7 cellular contexts compared by ENCODE assay signal in the genomic region with DNA sequence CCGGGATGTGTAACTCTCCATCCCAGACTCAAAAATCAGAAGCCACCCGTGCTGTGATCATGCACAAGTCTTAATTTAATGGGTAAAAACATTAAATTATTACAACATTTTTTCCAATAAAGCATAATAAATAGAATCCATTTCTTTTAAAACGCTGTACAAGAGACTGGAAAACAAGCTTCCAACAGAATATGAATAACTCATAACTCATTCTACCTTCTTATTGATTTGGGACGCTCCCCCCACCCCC. TPM values are rescaled to one million over a fixed set of nuclear protein-coding genes. Genes with fewer than 3 reads are reported as not detected.
DNase-seq lines count a peak whose midpoint lies in the region; ATAC-seq and TF ChIP-seq lines count a peak whose summit lies in the region.

No MANE protein-coding gene starts in this region.

- H3K27ac Mint-ChIP-seq in activated naive CD4-positive, alpha-beta T cell treated with anti-CD3 and anti-CD28 coated beads, Interleukin-2, amount 50 U/mL, for 72 hours: peak overlapping the region; percentile 90 to 95
- peak overlapping the region; percentile 98 for H3K27ac Mint-ChIP-seq in stimulated activated naive CD8-positive, alpha-beta T cell treated with anti-CD3 and anti-CD28 coated beads, Interleukin-15, amount 100 ng/mL, for 72 hours

- H3K4me3 ChIP-seq in HL-60 (replicated peaks; ENCODE audit: insufficient read depth, low read length) (peak overlapping the region; percentile 76), iPS-18c (ENCODE audit: insufficient read depth, low read depth, low read length) (peak overlapping the region; percentile 89)

- ATAC-seq in activated naive CD4-positive, alpha-beta T cell treated with anti-CD3 and anti-CD28 coated beads, Interleukin-2, amount 50 U/mL, for 72 hours: no peak
- ATAC-seq in stimulated activated naive CD8-positive, alpha-beta T cell treated with anti-CD3 and anti-CD28 coated beads, Interleukin-15, amount 100 ng/mL, for 72 hours: no peak
- no peak for ATAC-seq in GM19455 (IDR thresholded peaks at IDR 0.05; ENCODE audit: unreplicated experiment)

- no peaks in the 10 kb centered on the region for H3K27me3 Mint-ChIP-seq in stimulated activated naive CD8-positive, alpha-beta T cell treated with anti-CD3 and anti-CD28 coated beads, Interleukin-15, amount 100 ng/mL, for 72 hours

- H3K27me3 ChIP-seq in HL-60 (ENCODE audit: insufficient read depth, poor library complexity, severe bottlenecking): no peaks in the 10 kb centered on the region

- peak overlapping the region; percentile 85 for H3K27ac ChIP-seq in HL-60 (replicated peaks)

- no peaks in the 10 kb centered on the region for H3K9me3 Mint-ChIP-seq in activated naive CD4-positive, alpha-beta T cell treated with anti-CD3 and anti-CD28 coated beads, Interleukin-2, amount 50 U/mL, for 72 hours
- H3K9me3 Mint-ChIP-seq in stimulated activated naive CD8-positive, alpha-beta T cell treated with anti-CD3 and anti-CD28 coated beads, Interleukin-15, amount 100 ng/mL, for 72 hours: no peaks in the 10 kb centered on the region

- peaks cover 35 to 41% of the 10 kb centered on the region in 2 donors for H3K36me3 Mint-ChIP-seq in activated naive CD4-positive, alpha-beta T cell treated with anti-CD3 and anti-CD28 coated beads, Interleukin-2, amount 50 U/mL, for 72 hours

- intact Hi-C loops in posterior vena cava (cut with DNase I): no loop called here

- H3K4me3 Mint-ChIP-seq in stimulated activated naive CD8-positive, alpha-beta T cell treated with anti-CD3 and anti-CD28 coated beads, Interleukin-15, amount 100 ng/mL, for 72 hours: peak overlapping the region; percentile 97 to 98

- no peaks in the 10 kb centered on the region for H3K9me3 ChIP-seq in iPS-18c (ENCODE audit: control insufficient read depth, insufficient read depth, low read length)

- DNase-seq in HL-60 (ENCODE audit: low read depth in 1 of 2, low spot score in 1 of 2): no peak
- no peak for DNase-seq in activated naive CD4-positive, alpha-beta T cell treated with anti-CD3 and anti-CD28 coated beads, Interleukin-2, amount 50 U/mL, for 72 hours (ENCODE audit: low spot score in 2 of 2)
- DNase-seq in stimulated activated naive CD8-positive, alpha-beta T cell treated with anti-CD3 and anti-CD28 coated beads, Interleukin-15, amount 100 ng/mL, for 72 hours: no peak
- no peak for DNase-seq in stimulated activated naive CD4-positive, alpha-beta T cell (lab: John Stamatoyannopoulos, UW)
- DNase-seq in posterior vena cava (ENCODE audit: low spot score): no peak

- no peak for TF ChIP-seq CTCF in HL-60 (IDR thresholded peaks at IDR 0.05; ENCODE audit: insufficient read depth, low read length)

- H3K4me1 Mint-ChIP-seq in stimulated activated naive CD8-positive, alpha-beta T cell treated with anti-CD3 and anti-CD28 coated beads, Interleukin-15, amount 100 ng/mL, for 72 hours: peaks cover 56% of the 10 kb centered on the region

RNA-seq across cellular contexts. Expression of a gene that starts 0.5 kb away (rescaled TPM):
- total RNA-seq in activated naive CD4-positive, alpha-beta T cell treated with anti-CD3 and anti-CD28 coated beads, Interleukin-2, amount 50 U/mL, for 72 hours: 10 to 100 TPM; 55.6 to 62.7 TPM
- total RNA-seq in posterior vena cava: 10 to 100 TPM; 15.1 to 16.5 TPM

RNA-seq across cellular contexts. Expression of a gene that starts 2.4 kb away (rescaled TPM):
- total RNA-seq in activated naive CD4-positive, alpha-beta T cell treated with anti-CD3 and anti-CD28 coated beads, Interleukin-2, amount 50 U/mL, for 72 hours: 100 to 1,000 TPM in 1 of 2 donors, 10 to 100 TPM in 1; 43.4 to 248 TPM
- total RNA-seq in posterior vena cava: 10 to 100 TPM in 1 of 2 donors, 1 to 10 TPM in 1; 8.1 to 15.0 TPM

RNA-seq across cellular contexts. Expression of a gene that starts 20.8 kb away (rescaled TPM):
- total RNA-seq in activated naive CD4-positive, alpha-beta T cell treated with anti-CD3 and anti-CD28 coated beads, Interleukin-2, amount 50 U/mL, for 72 hours: not detected
- not detected for total RNA-seq in posterior vena cava

RNA-seq across cellular contexts. Expression of a gene that starts 22.6 kb away (rescaled TPM):
- total RNA-seq in activated naive CD4-positive, alpha-beta T cell treated with anti-CD3 and anti-CD28 coated beads, Interleukin-2, amount 50 U/mL, for 72 hours: 10 to 100 TPM; 21.0 to 67.4 TPM
- total RNA-seq in posterior vena cava: 10 to 100 TPM; 14.2 to 14.8 TPM

RNA-seq across cellular contexts. Expression of a gene that starts 49.1 kb away (rescaled TPM):
- total RNA-seq in activated naive CD4-positive, alpha-beta T cell treated with anti-CD3 and anti-CD28 coated beads, Interleukin-2, amount 50 U/mL, for 72 hours: under 1 TPM; 0.23 to 0.27 TPM
- total RNA-seq in posterior vena cava: not detected
